In the genomic region with DNA sequence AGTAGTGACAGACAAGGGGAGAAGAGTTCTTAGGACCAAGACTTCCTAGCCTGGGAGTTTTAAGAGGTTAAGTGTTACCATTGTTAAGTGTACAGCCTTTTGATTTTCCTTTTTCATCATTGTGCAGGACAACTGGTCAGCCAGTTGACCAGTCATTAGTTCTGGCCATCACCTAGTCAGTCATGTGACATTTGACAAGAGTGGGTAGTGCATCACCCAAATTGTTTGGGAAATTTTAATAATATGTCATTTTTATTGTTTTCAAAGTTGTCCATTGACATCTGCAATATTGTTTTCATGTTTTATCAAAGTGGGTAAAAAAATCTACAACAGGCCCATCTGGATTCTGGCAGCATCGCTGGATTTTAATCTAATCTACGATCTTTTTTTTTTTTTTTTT, we compare ENCODE assay signal across 1 cellular context.
TF ChIP-seq lines count a peak whose summit lies in the region.

No MANE protein-coding gene starts in this region.

TF ChIP-seq in WTC11, 78 proteins besides CTCF, POLR2A, EP300 and RAD21 (continued from another document):
- TF ChIP-seq, protein P1, sequence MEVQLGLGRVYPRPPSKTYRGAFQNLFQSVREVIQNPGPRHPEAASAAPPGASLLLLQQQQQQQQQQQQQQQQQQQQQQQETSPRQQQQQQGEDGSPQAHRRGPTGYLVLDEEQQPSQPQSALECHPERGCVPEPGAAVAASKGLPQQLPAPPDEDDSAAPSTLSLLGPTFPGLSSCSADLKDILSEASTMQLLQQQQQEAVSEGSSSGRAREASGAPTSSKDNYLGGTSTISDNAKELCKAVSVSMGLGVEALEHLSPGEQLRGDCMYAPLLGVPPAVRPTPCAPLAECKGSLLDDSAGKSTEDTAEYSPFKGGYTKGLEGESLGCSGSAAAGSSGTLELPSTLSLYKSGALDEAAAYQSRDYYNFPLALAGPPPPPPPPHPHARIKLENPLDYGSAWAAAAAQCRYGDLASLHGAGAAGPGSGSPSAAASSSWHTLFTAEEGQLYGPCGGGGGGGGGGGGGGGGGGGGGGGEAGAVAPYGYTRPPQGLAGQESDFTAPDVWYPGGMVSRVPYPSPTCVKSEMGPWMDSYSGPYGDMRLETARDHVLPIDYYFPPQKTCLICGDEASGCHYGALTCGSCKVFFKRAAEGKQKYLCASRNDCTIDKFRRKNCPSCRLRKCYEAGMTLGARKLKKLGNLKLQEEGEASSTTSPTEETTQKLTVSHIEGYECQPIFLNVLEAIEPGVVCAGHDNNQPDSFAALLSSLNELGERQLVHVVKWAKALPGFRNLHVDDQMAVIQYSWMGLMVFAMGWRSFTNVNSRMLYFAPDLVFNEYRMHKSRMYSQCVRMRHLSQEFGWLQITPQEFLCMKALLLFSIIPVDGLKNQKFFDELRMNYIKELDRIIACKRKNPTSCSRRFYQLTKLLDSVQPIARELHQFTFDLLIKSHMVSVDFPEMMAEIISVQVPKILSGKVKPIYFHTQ (CRISPR knock-in tag; IDR thresholded peaks at IDR 0.05) = no peak
- TF ChIP-seq ZNF671 (CRISPR knock-in tag; IDR thresholded peaks at IDR 0.05) (no peak), ELF4 (CRISPR knock-in tag; IDR thresholded peaks at IDR 0.05; ENCODE audit: low read depth) (no peak), NFATC4 (CRISPR knock-in tag; IDR thresholded peaks at IDR 0.05) (no peak), ZNF138 (CRISPR knock-in tag; conservative IDR thresholded peaks at IDR 0.05) (no peak)
- TF ChIP-seq, protein P2, sequence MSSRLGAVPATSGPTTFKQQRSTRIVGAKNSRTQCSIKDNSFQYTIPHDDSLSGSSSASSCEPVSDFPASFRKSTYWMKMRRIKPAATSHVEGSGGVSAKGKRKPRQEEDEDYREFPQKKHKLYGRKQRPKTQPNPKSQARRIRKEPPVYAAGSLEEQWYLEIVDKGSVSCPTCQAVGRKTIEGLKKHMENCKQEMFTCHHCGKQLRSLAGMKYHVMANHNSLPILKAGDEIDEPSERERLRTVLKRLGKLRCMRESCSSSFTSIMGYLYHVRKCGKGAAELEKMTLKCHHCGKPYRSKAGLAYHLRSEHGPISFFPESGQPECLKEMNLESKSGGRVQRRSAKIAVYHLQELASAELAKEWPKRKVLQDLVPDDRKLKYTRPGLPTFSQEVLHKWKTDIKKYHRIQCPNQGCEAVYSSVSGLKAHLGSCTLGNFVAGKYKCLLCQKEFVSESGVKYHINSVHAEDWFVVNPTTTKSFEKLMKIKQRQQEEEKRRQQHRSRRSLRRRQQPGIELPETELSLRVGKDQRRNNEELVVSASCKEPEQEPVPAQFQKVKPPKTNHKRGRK (CRISPR knock-in tag; IDR thresholded peaks at IDR 0.05; ENCODE audit: borderline replicate concordance) = no peak
- TF ChIP-seq, protein P3, sequence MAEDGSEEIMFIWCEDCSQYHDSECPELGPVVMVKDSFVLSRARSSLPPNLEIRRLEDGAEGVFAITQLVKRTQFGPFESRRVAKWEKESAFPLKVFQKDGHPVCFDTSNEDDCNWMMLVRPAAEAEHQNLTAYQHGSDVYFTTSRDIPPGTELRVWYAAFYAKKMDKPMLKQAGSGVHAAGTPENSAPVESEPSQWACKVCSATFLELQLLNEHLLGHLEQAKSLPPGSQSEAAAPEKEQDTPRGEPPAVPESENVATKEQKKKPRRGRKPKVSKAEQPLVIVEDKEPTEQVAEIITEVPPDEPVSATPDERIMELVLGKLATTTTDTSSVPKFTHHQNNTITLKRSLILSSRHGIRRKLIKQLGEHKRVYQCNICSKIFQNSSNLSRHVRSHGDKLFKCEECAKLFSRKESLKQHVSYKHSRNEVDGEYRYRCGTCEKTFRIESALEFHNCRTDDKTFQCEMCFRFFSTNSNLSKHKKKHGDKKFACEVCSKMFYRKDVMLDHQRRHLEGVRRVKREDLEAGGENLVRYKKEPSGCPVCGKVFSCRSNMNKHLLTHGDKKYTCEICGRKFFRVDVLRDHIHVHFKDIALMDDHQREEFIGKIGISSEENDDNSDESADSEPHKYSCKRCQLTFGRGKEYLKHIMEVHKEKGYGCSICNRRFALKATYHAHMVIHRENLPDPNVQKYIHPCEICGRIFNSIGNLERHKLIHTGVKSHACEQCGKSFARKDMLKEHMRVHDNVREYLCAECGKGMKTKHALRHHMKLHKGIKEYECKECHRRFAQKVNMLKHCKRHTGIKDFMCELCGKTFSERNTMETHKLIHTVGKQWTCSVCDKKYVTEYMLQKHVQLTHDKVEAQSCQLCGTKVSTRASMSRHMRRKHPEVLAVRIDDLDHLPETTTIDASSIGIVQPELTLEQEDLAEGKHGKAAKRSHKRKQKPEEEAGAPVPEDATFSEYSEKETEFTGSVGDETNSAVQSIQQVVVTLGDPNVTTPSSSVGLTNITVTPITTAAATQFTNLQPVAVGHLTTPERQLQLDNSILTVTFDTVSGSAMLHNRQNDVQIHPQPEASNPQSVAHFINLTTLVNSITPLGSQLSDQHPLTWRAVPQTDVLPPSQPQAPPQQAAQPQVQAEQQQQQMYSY (CRISPR knock-in tag; IDR thresholded peaks at IDR 0.05) = no peak
- TF ChIP-seq, protein P4, sequence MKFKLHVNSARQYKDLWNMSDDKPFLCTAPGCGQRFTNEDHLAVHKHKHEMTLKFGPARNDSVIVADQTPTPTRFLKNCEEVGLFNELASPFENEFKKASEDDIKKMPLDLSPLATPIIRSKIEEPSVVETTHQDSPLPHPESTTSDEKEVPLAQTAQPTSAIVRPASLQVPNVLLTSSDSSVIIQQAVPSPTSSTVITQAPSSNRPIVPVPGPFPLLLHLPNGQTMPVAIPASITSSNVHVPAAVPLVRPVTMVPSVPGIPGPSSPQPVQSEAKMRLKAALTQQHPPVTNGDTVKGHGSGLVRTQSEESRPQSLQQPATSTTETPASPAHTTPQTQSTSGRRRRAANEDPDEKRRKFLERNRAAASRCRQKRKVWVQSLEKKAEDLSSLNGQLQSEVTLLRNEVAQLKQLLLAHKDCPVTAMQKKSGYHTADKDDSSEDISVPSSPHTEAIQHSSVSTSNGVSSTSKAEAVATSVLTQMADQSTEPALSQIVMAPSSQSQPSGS (CRISPR knock-in tag; IDR thresholded peaks at IDR 0.05; ENCODE audit: borderline replicate concordance, low read depth) = no peak
